Comparison of ENCODE assay signal across 1 cellular context in genomic region chr3:16841906-16842709, GRCh38.
TF ChIP-seq lines count a peak whose summit lies in the region.

No MANE protein-coding gene starts in this region.

TF ChIP-seq in GM12878, 131 proteins besides CTCF, POLR2A, EP300 and RAD21 (continued from another document and continues in another):
- TF ChIP-seq BCL3 (IDR thresholded peaks at IDR 0.05; ENCODE audit: borderline replicate concordance, insufficient read depth, low read depth, low read length, poor library complexity, severe bottlenecking) (no peak), HCFC1 (IDR thresholded peaks at IDR 0.05; ENCODE audit: low read length) (no peak), ATF2 (IDR thresholded peaks at IDR 0.05; ENCODE audit: low read length) (no peak; the same call in 1 of the 2 replicates), EGR1 (IDR thresholded peaks at IDR 0.05; ENCODE audit: borderline replicate concordance in 1 of 2, low read depth in 2 of 2, low read length in 2 of 2) (no peak), CEBPZ (IDR thresholded peaks at IDR 0.05; ENCODE audit: low read depth, low read length) (no peak), GATAD2B (conservative IDR thresholded peaks at IDR 0.05; ENCODE audit: low read depth) (peak; percentile 89), TCF12 (IDR thresholded peaks at IDR 0.05; ENCODE audit: low read depth, low read length) (no peak; the same call in 1 of the 2 replicates), E2F4 (IDR thresholded peaks at IDR 0.05; ENCODE audit: low read depth, low read length) (no peak), JUND (IDR thresholded peaks at IDR 0.05; ENCODE audit: low read depth, low read length) (no peak), RAD51 (IDR thresholded peaks at IDR 0.05) (peak; percentile 97), HDGF (IDR thresholded peaks at IDR 0.05) (no peak), SKIL (IDR thresholded peaks at IDR 0.05; ENCODE audit: low read depth, poor library complexity, severe bottlenecking) (peak; percentile 14), REST (IDR thresholded peaks at IDR 0.05; ENCODE audit: low read depth, low read length) (no peak), RUNX3 (IDR thresholded peaks at IDR 0.05; ENCODE audit: low read length) (peak; percentile 90), ZNF217 (IDR thresholded peaks at IDR 0.05) (no peak), HDAC6 (IDR thresholded peaks at IDR 0.05; ENCODE audit: unreplicated experiment) (no peak), IKZF1 (conservative IDR thresholded peaks at IDR 0.05) (peak; percentile 70), SIX5 (IDR thresholded peaks at IDR 0.05; ENCODE audit: low read depth, low read length, severe bottlenecking) (no peak), MLLT1 (IDR thresholded peaks at IDR 0.05) (0 out of 2 replicates have a peak, but pooled peaks have one; percentile 45), USF2 (IDR thresholded peaks at IDR 0.05; ENCODE audit: borderline replicate concordance, low read depth, low read length) (peak; percentile 91), CEBPB (IDR thresholded peaks at IDR 0.05; ENCODE audit: borderline replicate concordance in 1 of 2, low read depth in 2 of 2, low read length in 2 of 2) (no peak), ZBTB11 (CRISPR knock-in tag; IDR thresholded peaks at IDR 0.05) (no peak), ATF7 (IDR thresholded peaks at IDR 0.05; ENCODE audit: low read depth) (no peak; the same call in 1 of the 2 replicates), BRCA1 (IDR thresholded peaks at IDR 0.05; ENCODE audit: low read depth, low read length) (no peak), RELA (IDR thresholded peaks at IDR 0.05; ENCODE audit: borderline replicate concordance, partially characterized antibody) (no peak), NR2C1 (IDR thresholded peaks at IDR 0.05) (no peak), ASH2L (IDR thresholded peaks at IDR 0.05; ENCODE audit: borderline replicate concordance, low read depth) (no peak), BACH1 (IDR thresholded peaks at IDR 0.05; ENCODE audit: borderline replicate concordance) (no peak; the same call in 1 of the 2 replicates), SMARCA5 (IDR thresholded peaks at IDR 0.05) (no peak), ELK1 (IDR thresholded peaks at IDR 0.05; ENCODE audit: low read depth, low read length) (peak; percentile 19; the same call in 1 of the 2 replicates), SPI1 (IDR thresholded peaks at IDR 0.05; ENCODE audit: borderline replicate concordance, insufficient read depth, low read depth, low read length) (peak; percentile 45; the same call in 1 of the 2 replicates), LARP7 (IDR thresholded peaks at IDR 0.05) (0 out of 2 replicates have a peak, but pooled peaks have one; percentile 13), POU2F2 (IDR thresholded peaks at IDR 0.05; ENCODE audit: borderline replicate concordance, low read depth, low read length) (0 out of 3 replicates have a peak, but pooled peaks have one; percentile 66), SUZ12 (IDR thresholded peaks at IDR 0.05; ENCODE audit: unreplicated experiment) (no peak), CREB1 (IDR thresholded peaks at IDR 0.05; ENCODE audit: low read depth) (0 out of 2 replicates have a peak, but pooled peaks have one; percentile 10), POLR2AphosphoS2 (IDR thresholded peaks at IDR 0.05; ENCODE audit: low read depth, low read length) (no peak), SMAD1 (IDR thresholded peaks at IDR 0.05; ENCODE audit: low read depth, partially characterized antibody) (no peak), MAX (IDR thresholded peaks at IDR 0.05; ENCODE audit: low read depth, low read length) (peak; percentile 92), BMI1 (IDR thresholded peaks at IDR 0.05; ENCODE audit: borderline replicate concordance) (no peak)
